ENCODE assay signal across 13 cellular contexts in the genomic region with DNA sequence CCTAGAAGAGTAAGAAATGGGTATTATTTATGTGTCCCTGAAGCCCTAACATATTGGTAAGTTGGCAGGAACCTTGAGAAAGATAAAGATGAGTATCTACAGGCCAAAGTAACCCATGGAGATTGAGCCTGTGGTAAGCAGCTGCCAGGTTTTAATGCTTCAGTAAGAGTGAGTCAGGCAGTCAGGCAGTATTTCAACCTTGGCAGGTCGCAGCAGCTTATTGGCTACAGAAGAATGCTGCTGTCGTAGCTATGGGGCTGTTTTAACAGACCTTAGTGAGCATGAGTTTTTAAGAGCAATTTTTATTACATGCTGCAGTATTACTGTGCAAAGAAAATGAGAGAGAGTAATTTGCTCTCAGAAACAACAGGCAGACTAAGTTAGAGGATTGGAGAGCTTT. TPM values are rescaled to one million over a fixed set of nuclear protein-coding genes. Genes with fewer than 3 reads are reported as not detected.
DNase-seq lines count a peak whose midpoint lies in the region; FAIRE-seq and TF ChIP-seq lines count a peak whose summit lies in the region.
"Had no signal": no experiment of that assay in that cellular context is flagged by ENCODE, and none has a peak within 500 bp of the region (broad histone marks: within the 10 kb centered on the region; RNA-seq: fewer than 3 reads in every experiment).

No MANE protein-coding gene starts in this region.

- H3K27ac ChIP-seq in A673 (ENCODE audit: low read depth, low read length, poor library complexity, severe bottlenecking): no peak overlapping the region
- H3K27ac ChIP-seq: cardiac muscle cell, right lobe of liver had no signal

- H3K36me3 ChIP-seq in A673 (ENCODE audit: insufficient read depth, low read length, poor library complexity, severe bottlenecking): no peaks in the 10 kb centered on the region
- H3K36me3 ChIP-seq: cardiac muscle cell, right lobe of liver had no signal

- H3K9me3 ChIP-seq in A673 (ENCODE audit: low read depth, low read length, poor library complexity, severe bottlenecking): no peaks in the 10 kb centered on the region
- H3K9me3 ChIP-seq: right lobe of liver had no signal

- BruUV-seq in A673 (replicated peaks; lab: Mats Ljungman, UMichigan): no TSS peak

- DNase-seq in NCI-H1436 treated with DMSO at 0.1 percent for 48 hours (lab: John Stamatoyannopoulos, UW): peak; percentile 44
- DNase-seq in choroid plexus epithelial cell (ENCODE audit: low read depth): peak; percentile 37
- DNase-seq in renal cortical epithelial cell (ENCODE audit: low read depth): peak; percentile 89
- DNase-seq in NCI-H1105 treated with DMSO at 0.1 percent for 48 hours (lab: John Stamatoyannopoulos, UW): no peak
- no peak for DNase-seq in A673 (ENCODE audit: low spot score)
- DNase-seq in NCI-H510A (lab: John Stamatoyannopoulos, UW): no peak
- DNase-seq: activated CD4-positive, alpha-beta T cell treated with anti-CD3 and anti-CD28 coated beads, Interleukin-2, amount 10 ng/mL, durations not matched to agents 7 days and 5 days; right lobe of liver; T-cell had no signal

- POLR2A ChIA-PET in A673 (lab: Charles Lee; ENCODE audit: low non-redundant PET): no interaction called here

- no peak for TF ChIP-seq CTCF in choroid plexus epithelial cell (conservative IDR thresholded peaks at IDR 0.05; ENCODE audit: low read depth, low read length)
- TF ChIP-seq CTCF in A673 (conservative IDR thresholded peaks at IDR 0.05; ENCODE audit: low read depth, low read length): no peak

- CTCF ChIA-PET in A673 (lab: Charles Lee): no interaction called here

- H3K4me3 ChIP-seq in choroid plexus epithelial cell (ENCODE audit: low read depth, low read length): no peak overlapping the region
- no peak overlapping the region for H3K4me3 ChIP-seq in A673 (ENCODE audit: low read depth, low read length, poor library complexity, severe bottlenecking)
- H3K4me3 ChIP-seq: cardiac muscle cell, right lobe of liver had no signal

- no peaks in the 10 kb centered on the region for H3K4me1 ChIP-seq in A673 (ENCODE audit: insufficient read depth, low read length, poor library complexity, severe bottlenecking)

- peak; percentile 94 for FAIRE-seq in G401.6 (lab: Jason Lieb, UNC)
- FAIRE-seq: endothelial cell of umbilical vein had no signal

- intact Hi-C loops in A673 (cut with micrococcal nuclease; ENCODE audit: unreplicated experiment): no loop called here

- peaks cover 46% of the 10 kb centered on the region for H3K27me3 ChIP-seq in A673 (replicated peaks; ENCODE audit: insufficient read depth, low read depth, low read length, poor library complexity)
- H3K27me3 ChIP-seq: right lobe of liver had no signal

RNA-seq across cellular contexts. Expression of gene SLC30A10, which starts 10.3 kb away (rescaled TPM):
- total RNA-seq in renal cortical epithelial cell (0.05 TPM in 1 of 2 replicates, not detected in the other), A673 (2021) (not detected in 2 replicates)
- total RNA-seq: activated CD4-positive, alpha-beta T cell treated with anti-CD3 and anti-CD28 coated beads, Interleukin-2, amount 10 ng/mL, durations not matched to agents 7 days and 5 days; endothelial cell of umbilical vein; subcutaneous adipose tissue had no signal

Comparison
In these comparisons a context has a peak if more than half of its experiments do, and no peak if none do; other contexts are left out.
1. DNase-seq: peak in NCI-H1436 treated with DMSO at 0.1 percent for 48 hours (single experiment), choroid plexus epithelial cell (single experiment) and renal cortical epithelial cell (single experiment); none in NCI-H1105 treated with DMSO at 0.1 percent for 48 hours (single experiment), A673 (single experiment) and NCI-H510A (single experiment).